Comparison of ENCODE assay signal across 1 cellular context in genomic region chr4:2820216-2820982, GRCh38.
A peak's percentile ranks its signal among the peaks of the same experiment; 100 is the strongest.
TF ChIP-seq lines count a peak whose summit lies in the region.

No MANE protein-coding gene starts in this region.

TF ChIP-seq in WTC11, 78 proteins besides CTCF, POLR2A, EP300 and RAD21 (continued from another document):
- TF ChIP-seq, protein P1, sequence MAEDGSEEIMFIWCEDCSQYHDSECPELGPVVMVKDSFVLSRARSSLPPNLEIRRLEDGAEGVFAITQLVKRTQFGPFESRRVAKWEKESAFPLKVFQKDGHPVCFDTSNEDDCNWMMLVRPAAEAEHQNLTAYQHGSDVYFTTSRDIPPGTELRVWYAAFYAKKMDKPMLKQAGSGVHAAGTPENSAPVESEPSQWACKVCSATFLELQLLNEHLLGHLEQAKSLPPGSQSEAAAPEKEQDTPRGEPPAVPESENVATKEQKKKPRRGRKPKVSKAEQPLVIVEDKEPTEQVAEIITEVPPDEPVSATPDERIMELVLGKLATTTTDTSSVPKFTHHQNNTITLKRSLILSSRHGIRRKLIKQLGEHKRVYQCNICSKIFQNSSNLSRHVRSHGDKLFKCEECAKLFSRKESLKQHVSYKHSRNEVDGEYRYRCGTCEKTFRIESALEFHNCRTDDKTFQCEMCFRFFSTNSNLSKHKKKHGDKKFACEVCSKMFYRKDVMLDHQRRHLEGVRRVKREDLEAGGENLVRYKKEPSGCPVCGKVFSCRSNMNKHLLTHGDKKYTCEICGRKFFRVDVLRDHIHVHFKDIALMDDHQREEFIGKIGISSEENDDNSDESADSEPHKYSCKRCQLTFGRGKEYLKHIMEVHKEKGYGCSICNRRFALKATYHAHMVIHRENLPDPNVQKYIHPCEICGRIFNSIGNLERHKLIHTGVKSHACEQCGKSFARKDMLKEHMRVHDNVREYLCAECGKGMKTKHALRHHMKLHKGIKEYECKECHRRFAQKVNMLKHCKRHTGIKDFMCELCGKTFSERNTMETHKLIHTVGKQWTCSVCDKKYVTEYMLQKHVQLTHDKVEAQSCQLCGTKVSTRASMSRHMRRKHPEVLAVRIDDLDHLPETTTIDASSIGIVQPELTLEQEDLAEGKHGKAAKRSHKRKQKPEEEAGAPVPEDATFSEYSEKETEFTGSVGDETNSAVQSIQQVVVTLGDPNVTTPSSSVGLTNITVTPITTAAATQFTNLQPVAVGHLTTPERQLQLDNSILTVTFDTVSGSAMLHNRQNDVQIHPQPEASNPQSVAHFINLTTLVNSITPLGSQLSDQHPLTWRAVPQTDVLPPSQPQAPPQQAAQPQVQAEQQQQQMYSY (CRISPR knock-in tag; IDR thresholded peaks at IDR 0.05) = no peak
- no peak for TF ChIP-seq JUN (CRISPR knock-in tag; IDR thresholded peaks at IDR 0.05)
- no peak for TF ChIP-seq ZNF416 (CRISPR knock-in tag; IDR thresholded peaks at IDR 0.05)
- TF ChIP-seq ZNF121 (CRISPR knock-in tag; IDR thresholded peaks at IDR 0.05) = no peak
- no peak for TF ChIP-seq ELF4 (CRISPR knock-in tag; IDR thresholded peaks at IDR 0.05; ENCODE audit: low read depth)
- no peak for TF ChIP-seq NR2C2 (CRISPR knock-in tag; IDR thresholded peaks at IDR 0.05)
- no peak for TF ChIP-seq SOX15 (CRISPR knock-in tag; IDR thresholded peaks at IDR 0.05)
- TF ChIP-seq ETV6 (CRISPR knock-in tag; IDR thresholded peaks at IDR 0.05) = peak; percentile 42; the same call in 1 of the 2 replicates
- TF ChIP-seq ZNF423 (CRISPR knock-in tag; IDR thresholded peaks at IDR 0.05) = peak; percentile 81; the same call in 1 of the 2 replicates
- TF ChIP-seq, protein P2, sequence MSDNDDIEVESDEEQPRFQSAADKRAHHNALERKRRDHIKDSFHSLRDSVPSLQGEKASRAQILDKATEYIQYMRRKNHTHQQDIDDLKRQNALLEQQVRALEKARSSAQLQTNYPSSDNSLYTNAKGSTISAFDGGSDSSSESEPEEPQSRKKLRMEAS (CRISPR knock-in tag; IDR thresholded peaks at IDR 0.05) = no peak
- TF ChIP-seq TEAD1 (CRISPR knock-in tag; IDR thresholded peaks at IDR 0.05) = no peak
- no peak for TF ChIP-seq OVOL2 (CRISPR knock-in tag; IDR thresholded peaks at IDR 0.05; ENCODE audit: borderline replicate concordance)
